ENCODE assay signal across 24 cellular contexts in the genomic region with DNA sequence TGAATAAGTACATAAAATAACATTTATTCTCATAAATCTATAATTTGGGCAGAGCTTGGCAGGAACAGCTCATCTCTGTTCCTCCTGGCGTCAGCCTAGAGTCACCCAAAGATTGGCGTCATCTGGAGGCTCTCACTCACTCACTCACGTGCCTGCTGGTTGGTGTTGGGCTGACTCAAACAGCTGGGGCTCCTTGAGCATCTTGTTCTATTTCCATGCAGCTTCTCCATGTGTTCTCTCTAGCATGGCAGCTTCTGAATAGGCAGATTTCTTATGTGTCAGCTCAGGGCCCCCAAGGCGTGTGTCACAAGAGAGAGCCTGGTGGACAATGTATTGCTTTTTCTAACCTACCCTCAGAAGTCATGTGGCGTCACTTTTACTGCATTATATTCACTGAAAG.
"Had no signal": no experiment of that assay in that cellular context is flagged by ENCODE, and none has a peak within 500 bp of the region (broad histone marks: within the 10 kb centered on the region; RNA-seq: fewer than 3 reads in every experiment).

No MANE protein-coding gene starts in this region.

- H3K4me3 ChIP-seq: coronary artery, lower lobe of right lung, mucosa of descending colon, right lobe of liver, testis, vagina had no signal

- DNase-seq: activated CD4-positive, alpha-beta T cell treated with anti-CD3 and anti-CD28 coated beads, Interleukin-2, amount 10 ng/mL, durations not matched to agents 24 days and 14 days; activated CD4-positive, CD25-positive, alpha-beta regulatory T cell; activated CD8-positive, alpha-beta memory T cell treated with anti-CD3 and anti-CD28 coated beads, Interleukin-2, amount 10 ng/mL, durations not matched to agents 7 days and 5 days; activated CD8-positive, alpha-beta T cell treated with anti-CD3 and anti-CD28 coated beads for 36 hours; activated effector memory CD4-positive, alpha-beta T cell treated with anti-CD3 and anti-CD28 coated beads, Interleukin-2, amount 50 U/mL, for 16 hours; activated naive CD4-positive, alpha-beta T cell treated with anti-CD3 and anti-CD28 coated beads, Interleukin-2, amount 10 ng/mL, durations not matched to agents 7 days and 5 days; activated T-cell treated with anti-CD3 and anti-CD28 coated beads for 4 hours; amygdala; cerebellar nuclear complex; endodermal cell; kidney; lower lobe of right lung; mesendoderm; mucosa of descending colon; naive B cell; nucleus accumbens; right lobe of liver; small intestine; stimulated activated CD8-positive, alpha-beta memory T cell treated with anti-CD3 and anti-CD28 coated beads, Interleukin-4, amount 100 ng/mL, for 48 hours; stimulated activated naive B cell treated with anti-CD40 and anti-IgM and Interleukin-4, amounts not matched to agents 10 μg/mL and 1 μg/mL and 100 μg/mL, for 72 hours; T1000; testis had no signal
